13 cellular contexts compared by ENCODE assay signal in genomic region chr13:98481511-98481951, GRCh38.
DNase-seq lines count a peak whose midpoint lies in the region; ATAC-seq and TF ChIP-seq lines count a peak whose summit lies in the region.
"Had no signal": no experiment of that assay in that cellular context is flagged by ENCODE, and none has a peak within 500 bp of the region (broad histone marks: within the 10 kb centered on the region; RNA-seq: fewer than 3 reads in every experiment).

No MANE protein-coding gene starts in this region.

- no peaks in the 10 kb centered on the region for H3K27me3 ChIP-seq in naive thymus-derived CD4-positive, alpha-beta T cell (ENCODE audit: control insufficient read depth in 2 of 2, insufficient read depth in 2 of 2, low read length in 2 of 2)

- peaks cover 73% of the 10 kb centered on the region for H3K4me1 Mint-ChIP-seq in activated T-helper 17 cell treated with anti-CD3 and anti-CD28 coated beads, Interleukin-2, amount 50 U/mL, for 72 hours
- peaks cover 68 to 90% (median 75%) of the 10 kb centered on the region in 7 donors for H3K4me1 Mint-ChIP-seq in naive thymus-derived CD4-positive, alpha-beta T cell

- H3K4me3 Mint-ChIP-seq in activated T-helper 17 cell treated with anti-CD3 and anti-CD28 coated beads, Interleukin-2, amount 50 U/mL, for 72 hours = peak overlapping the region; percentile 59
- peak overlapping the region in 1 of 10 donors; percentile 5 for H3K4me3 Mint-ChIP-seq in naive thymus-derived CD4-positive, alpha-beta T cell

- no peak overlapping the region for H2AFZ ChIP-seq in OCI-LY7 (ENCODE audit: low read length)

- H3K36me3 ChIP-seq in naive thymus-derived CD4-positive, alpha-beta T cell (ENCODE audit: control insufficient read depth in 2 of 3, insufficient read depth in 3 of 3, low read length in 3 of 3) = peaks cover 0 to 13% (median 0%) of the 10 kb centered on the region in 3 experiments
- H3K36me3 ChIP-seq in OCI-LY7 (ENCODE audit: insufficient read depth, low read length) = peaks cover 7% of the 10 kb centered on the region

- no peak overlapping the region for H3K4me3 ChIP-seq in naive thymus-derived CD4-positive, alpha-beta T cell (ENCODE audit: low read length)
- H3K4me3 ChIP-seq in OCI-LY7 (ENCODE audit: low read depth, low read length, poor library complexity, severe bottlenecking) = no peak overlapping the region

- H3K9me3 Mint-ChIP-seq in activated T-helper 17 cell treated with anti-CD3 and anti-CD28 coated beads, Interleukin-2, amount 50 U/mL, for 72 hours = no peaks in the 10 kb centered on the region
- H3K9me3 Mint-ChIP-seq in naive thymus-derived CD4-positive, alpha-beta T cell = peaks cover 0 to 1% (median 0%) of the 10 kb centered on the region in 11 donors

- H3K4me2 ChIP-seq in OCI-LY7 (ENCODE audit: low read length) = no peak overlapping the region

- H4K20me1 ChIP-seq in OCI-LY7 (ENCODE audit: insufficient read depth, low read length) = peaks cover 11% of the 10 kb centered on the region

- peaks cover 83% of the 10 kb centered on the region for H3K36me3 Mint-ChIP-seq in activated T-helper 17 cell treated with anti-CD3 and anti-CD28 coated beads, Interleukin-2, amount 50 U/mL, for 72 hours (ENCODE audit: low read depth)
- H3K36me3 Mint-ChIP-seq in naive thymus-derived CD4-positive, alpha-beta T cell = peaks cover 0 to 17% (median 10%) of the 10 kb centered on the region in 5 donors

- H3K27me3 Mint-ChIP-seq in activated T-helper 17 cell treated with anti-CD3 and anti-CD28 coated beads, Interleukin-2, amount 50 U/mL, for 72 hours = no peaks in the 10 kb centered on the region
- no peaks in the 10 kb centered on the region for H3K27me3 Mint-ChIP-seq in naive thymus-derived CD4-positive, alpha-beta T cell

- TF ChIP-seq CTCF in OCI-LY7 (conservative IDR thresholded peaks at IDR 0.05; ENCODE audit: low read length) = no peak

- intact Hi-C loops in naive thymus-derived CD4-positive, alpha-beta T cell (cut with micrococcal nuclease) = no loop called here
- intact Hi-C loops in OCI-LY7 (cut with micrococcal nuclease; ENCODE audit: unreplicated experiment) (no loop called here), posterior cingulate gyrus (cut with DNase I) (no loop called here)

- POLR2A ChIA-PET in naive thymus-derived CD4-positive, alpha-beta T cell (lab: Charles Lee) = interaction anchor here (0.6 kb wide), 1 partner anchor 486 kb away, joined by 3 read pairs; no protein-coding TSS in a partner anchor
- POLR2A ChIA-PET in OCI-LY7 (lab: Charles Lee) = interaction anchor here (0.7 kb wide), 1 partner anchor 85 kb away, joined by 3 read pairs; no protein-coding TSS in a partner anchor

- H3K27ac Mint-ChIP-seq in activated T-helper 17 cell treated with anti-CD3 and anti-CD28 coated beads, Interleukin-2, amount 50 U/mL, for 72 hours = peak overlapping the region; percentile 92
- H3K27ac Mint-ChIP-seq in naive thymus-derived CD4-positive, alpha-beta T cell = peak overlapping the region in 6 of 9 donors; percentile 22 to 72 (median 50)

- H3K27ac ChIP-seq in naive thymus-derived CD4-positive, alpha-beta T cell (ENCODE audit: low read depth, low read length) = no peak overlapping the region
- H3K27ac ChIP-seq in OCI-LY7 (ENCODE audit: low read depth, low read length, poor library complexity, severe bottlenecking) = no peak overlapping the region

- DNase-seq in CD1c-positive myeloid dendritic cell (ENCODE audit: extremely low spot score) = peak; percentile 48
- peak; percentile 82 for DNase-seq in DMS 273 treated with DMSO at 0.1 percent for 48 hours (lab: John Stamatoyannopoulos, UW)
- DNase-seq in naive thymus-derived CD4-positive, alpha-beta T cell = no peak
- no peak for DNase-seq in OCI-LY7 (ENCODE audit: low spot score)
- no peak for DNase-seq in posterior cingulate gyrus
- DNase-seq: activated CD8-positive, alpha-beta memory T cell treated with anti-CD3 and anti-CD28 coated beads for 24 hours; kidney glomerular epithelial cell; retina had no signal

- ATAC-seq in activated T-helper 17 cell treated with anti-CD3 and anti-CD28 coated beads, Interleukin-2, amount 50 U/mL, for 72 hours (replicated peaks) = no peak
- ATAC-seq in naive thymus-derived CD4-positive, alpha-beta T cell = no peak
- ATAC-seq in GM21619 (IDR thresholded peaks at IDR 0.05; ENCODE audit: unreplicated experiment) (no peak), GM18519 (IDR thresholded peaks at IDR 0.05; ENCODE audit: low FRiP score, unreplicated experiment) (no peak)
- ATAC-seq: esophagus mucosa, SK-N-SH treated with all-trans-retinoic acid at 6 μM for 48 hours had no signal

- no peaks in the 10 kb centered on the region for H3K9me2 ChIP-seq in OCI-LY7 (ENCODE audit: insufficient read depth, low read length)

- no peaks in the 10 kb centered on the region for H3K9me3 ChIP-seq in naive thymus-derived CD4-positive, alpha-beta T cell (ENCODE audit: control insufficient read depth in 2 of 3, low read length in 3 of 3)
- no peaks in the 10 kb centered on the region for H3K9me3 ChIP-seq in OCI-LY7 (ENCODE audit: low read length)

- H3K79me2 ChIP-seq in OCI-LY7 (ENCODE audit: insufficient read depth, low read depth, low read length) = peaks cover 32% of the 10 kb centered on the region

- CTCF ChIA-PET in naive thymus-derived CD4-positive, alpha-beta T cell (lab: Charles Lee) = no interaction called here
- CTCF ChIA-PET in OCI-LY7 (lab: Charles Lee; ENCODE audit: unreplicated experiment) = no interaction called here

- peaks cover 40 to 53% of the 10 kb centered on the region in 2 donors for H3K4me1 ChIP-seq in naive thymus-derived CD4-positive, alpha-beta T cell (ENCODE audit: control insufficient read depth in 2 of 2, insufficient read depth in 2 of 2, low read length in 2 of 2)
- H3K4me1 ChIP-seq in OCI-LY7 (ENCODE audit: insufficient read depth, low read length, poor library complexity, severe bottlenecking) = peaks cover 42% of the 10 kb centered on the region

- no TSS peak for BruUV-seq in OCI-LY7 (replicated peaks; lab: Mats Ljungman, UMichigan)

Comparison
In these comparisons a context has a peak if more than half of its experiments do, and no peak if none do; other contexts are left out.
1. DNase-seq: peak in CD1c-positive myeloid dendritic cell (single experiment) and DMS 273 treated with DMSO at 0.1 percent for 48 hours (single experiment); none in naive thymus-derived CD4-positive, alpha-beta T cell (0 of 9), OCI-LY7 (single experiment) and posterior cingulate gyrus (0 of 10).